ENCODE assay signal across 29 cellular contexts in genomic region chr4:133537882-133538281, GRCh38.
"Had no signal": no experiment of that assay in that cellular context is flagged by ENCODE, and none has a peak within 500 bp of the region (broad histone marks: within the 10 kb centered on the region; RNA-seq: fewer than 3 reads in every experiment).

No MANE protein-coding gene starts in this region.

- ATAC-seq: activated naive CD4-positive, alpha-beta T cell treated with anti-CD3 and anti-CD28 coated beads, Interleukin-2, amount 50 U/mL, for 72 hours; activated T-cell treated with anti-CD3 and anti-CD28 coated beads, Interleukin-2, amount 50 U/mL, for 72 hours; gastroesophageal sphincter; heart right ventricle had no signal

- DNase-seq: activated CD4-positive, alpha-beta memory T cell treated with anti-CD3 and anti-CD28 coated beads, Interleukin-2, amount 10 ng/mL, durations not matched to agents 7 days and 5 days; activated CD4-positive, alpha-beta T cell treated with anti-CD3 and anti-CD28 coated beads for 1 hour; activated CD4-positive, alpha-beta T cell treated with anti-CD3 and anti-CD28 coated beads for 4 hours; activated CD4-positive, alpha-beta T cell treated with anti-CD3 and anti-CD28 coated beads, Interleukin-2, amount 10 ng/mL, durations not matched to agents 7 days and 5 days; activated CD4-positive, alpha-beta T cell treated with anti-CD3 and anti-CD28 coated beads, Interleukin-2, amount 50 U/mL, for 4 hours; activated CD4-positive, CD25-positive, alpha-beta regulatory T cell; activated CD8-positive, alpha-beta memory T cell treated with anti-CD3 and anti-CD28 coated beads, Interleukin-2, amount 50 U/mL, for 48 hours; activated gamma-delta T cell; activated naive CD4-positive, alpha-beta T cell; activated naive CD4-positive, alpha-beta T cell treated with anti-CD3 and anti-CD28 coated beads, Interleukin-2, amount 10 ng/mL, durations not matched to agents 7 days and 5 days; activated naive CD8-positive, alpha-beta T cell treated with anti-CD3 and anti-CD28 coated beads, Interleukin-2, amount 10 ng/mL, durations not matched to agents 7 days and 5 days; activated T-cell treated with anti-CD3 and anti-CD28 coated beads for 4 hours; activated T-cell treated with anti-CD3 and anti-CD28 coated beads, Interleukin-2, amount 50 U/mL, for 24 hours; activated T-cell treated with anti-CD3 and anti-CD28 coated beads, Interleukin-2, amount 50 U/mL, for 72 hours; central memory CD4-positive, alpha-beta T cell; cerebellar nuclear complex; colonic mucosa; effector CD8-positive, alpha-beta T cell; erythroblast; foreskin melanocyte; heart right ventricle; T-helper 2 cell had no signal

- H3K27ac Mint-ChIP-seq: activated CD4-positive, alpha-beta memory T cell treated with anti-CD3 and anti-CD28 coated beads, Interleukin-2, amount 10 ng/mL, durations not matched to agents 7 days and 5 days; activated CD4-positive, alpha-beta T cell treated with anti-CD3 and anti-CD28 coated beads, Interleukin-2, amount 10 ng/mL, durations not matched to agents 7 days and 5 days; activated naive CD4-positive, alpha-beta T cell treated with anti-CD3 and anti-CD28 coated beads, Interleukin-2, amount 10 ng/mL, durations not matched to agents 7 days and 5 days; activated naive CD4-positive, alpha-beta T cell treated with anti-CD3 and anti-CD28 coated beads, Interleukin-2, amount 50 U/mL, for 72 hours; activated naive CD8-positive, alpha-beta T cell treated with anti-CD3 and anti-CD28 coated beads, Interleukin-2, amount 10 ng/mL, durations not matched to agents 7 days and 5 days; activated T-cell treated with anti-CD3 and anti-CD28 coated beads, Interleukin-2, amount 50 U/mL, for 24 hours; activated T-cell treated with anti-CD3 and anti-CD28 coated beads, Interleukin-2, amount 50 U/mL, for 72 hours; brain had no signal

- H3K4me1 ChIP-seq: ascending aorta, breast epithelium, colonic mucosa, esophagus muscularis mucosa, gastroesophageal sphincter, heart right ventricle had no signal

- H3K9me3 ChIP-seq: ascending aorta, breast epithelium, colonic mucosa, esophagus muscularis mucosa, heart right ventricle had no signal

- H3K4me3 Mint-ChIP-seq: activated CD4-positive, alpha-beta memory T cell treated with anti-CD3 and anti-CD28 coated beads, Interleukin-2, amount 10 ng/mL, durations not matched to agents 7 days and 5 days; activated CD4-positive, alpha-beta T cell treated with anti-CD3 and anti-CD28 coated beads, Interleukin-2, amount 10 ng/mL, durations not matched to agents 7 days and 5 days; activated naive CD4-positive, alpha-beta T cell treated with anti-CD3 and anti-CD28 coated beads, Interleukin-2, amount 10 ng/mL, durations not matched to agents 7 days and 5 days; activated naive CD8-positive, alpha-beta T cell treated with anti-CD3 and anti-CD28 coated beads, Interleukin-2, amount 10 ng/mL, durations not matched to agents 7 days and 5 days; activated T-cell treated with anti-CD3 and anti-CD28 coated beads, Interleukin-2, amount 50 U/mL, for 24 hours; activated T-cell treated with anti-CD3 and anti-CD28 coated beads, Interleukin-2, amount 50 U/mL, for 72 hours; brain had no signal

- H3K27me3 ChIP-seq: ascending aorta, breast epithelium, cardiac muscle cell, colonic mucosa, esophagus muscularis mucosa, gastroesophageal sphincter, heart right ventricle had no signal

- H3K9me3 Mint-ChIP-seq: activated CD4-positive, alpha-beta T cell treated with anti-CD3 and anti-CD28 coated beads, Interleukin-2, amount 10 ng/mL, durations not matched to agents 7 days and 5 days; activated naive CD8-positive, alpha-beta T cell treated with anti-CD3 and anti-CD28 coated beads, Interleukin-2, amount 10 ng/mL, durations not matched to agents 7 days and 5 days; brain had no signal

- H3K27me3 Mint-ChIP-seq: activated CD4-positive, alpha-beta memory T cell treated with anti-CD3 and anti-CD28 coated beads, Interleukin-2, amount 10 ng/mL, durations not matched to agents 7 days and 5 days; activated CD4-positive, alpha-beta T cell treated with anti-CD3 and anti-CD28 coated beads, Interleukin-2, amount 10 ng/mL, durations not matched to agents 7 days and 5 days; activated naive CD4-positive, alpha-beta T cell treated with anti-CD3 and anti-CD28 coated beads, Interleukin-2, amount 10 ng/mL, durations not matched to agents 7 days and 5 days; activated naive CD8-positive, alpha-beta T cell treated with anti-CD3 and anti-CD28 coated beads, Interleukin-2, amount 10 ng/mL, durations not matched to agents 7 days and 5 days; activated T-cell treated with anti-CD3 and anti-CD28 coated beads, Interleukin-2, amount 50 U/mL, for 24 hours had no signal

- H3K27ac ChIP-seq: ascending aorta, breast epithelium, cardiac muscle cell, colonic mucosa, esophagus muscularis mucosa, gastroesophageal sphincter, heart right ventricle had no signal

- H3K4me1 Mint-ChIP-seq: activated CD4-positive, alpha-beta memory T cell treated with anti-CD3 and anti-CD28 coated beads, Interleukin-2, amount 10 ng/mL, durations not matched to agents 7 days and 5 days; activated CD4-positive, alpha-beta T cell treated with anti-CD3 and anti-CD28 coated beads, Interleukin-2, amount 10 ng/mL, durations not matched to agents 7 days and 5 days; activated naive CD4-positive, alpha-beta T cell treated with anti-CD3 and anti-CD28 coated beads, Interleukin-2, amount 10 ng/mL, durations not matched to agents 7 days and 5 days; activated naive CD8-positive, alpha-beta T cell treated with anti-CD3 and anti-CD28 coated beads, Interleukin-2, amount 10 ng/mL, durations not matched to agents 7 days and 5 days had no signal

- H3K36me3 ChIP-seq: ascending aorta, breast epithelium, cardiac muscle cell, colonic mucosa, esophagus muscularis mucosa, gastroesophageal sphincter, heart right ventricle had no signal

- H3K36me3 Mint-ChIP-seq: activated naive CD4-positive, alpha-beta T cell treated with anti-CD3 and anti-CD28 coated beads, Interleukin-2, amount 10 ng/mL, durations not matched to agents 7 days and 5 days; activated naive CD4-positive, alpha-beta T cell treated with anti-CD3 and anti-CD28 coated beads, Interleukin-2, amount 50 U/mL, for 72 hours; activated naive CD8-positive, alpha-beta T cell treated with anti-CD3 and anti-CD28 coated beads, Interleukin-2, amount 10 ng/mL, durations not matched to agents 7 days and 5 days; brain had no signal

- H3K4me3 ChIP-seq: ascending aorta, breast epithelium, cardiac muscle cell, colonic mucosa, esophagus muscularis mucosa, gastroesophageal sphincter, heart right ventricle had no signal
